ENCODE assay signal across 30 cellular contexts in the genomic region with DNA sequence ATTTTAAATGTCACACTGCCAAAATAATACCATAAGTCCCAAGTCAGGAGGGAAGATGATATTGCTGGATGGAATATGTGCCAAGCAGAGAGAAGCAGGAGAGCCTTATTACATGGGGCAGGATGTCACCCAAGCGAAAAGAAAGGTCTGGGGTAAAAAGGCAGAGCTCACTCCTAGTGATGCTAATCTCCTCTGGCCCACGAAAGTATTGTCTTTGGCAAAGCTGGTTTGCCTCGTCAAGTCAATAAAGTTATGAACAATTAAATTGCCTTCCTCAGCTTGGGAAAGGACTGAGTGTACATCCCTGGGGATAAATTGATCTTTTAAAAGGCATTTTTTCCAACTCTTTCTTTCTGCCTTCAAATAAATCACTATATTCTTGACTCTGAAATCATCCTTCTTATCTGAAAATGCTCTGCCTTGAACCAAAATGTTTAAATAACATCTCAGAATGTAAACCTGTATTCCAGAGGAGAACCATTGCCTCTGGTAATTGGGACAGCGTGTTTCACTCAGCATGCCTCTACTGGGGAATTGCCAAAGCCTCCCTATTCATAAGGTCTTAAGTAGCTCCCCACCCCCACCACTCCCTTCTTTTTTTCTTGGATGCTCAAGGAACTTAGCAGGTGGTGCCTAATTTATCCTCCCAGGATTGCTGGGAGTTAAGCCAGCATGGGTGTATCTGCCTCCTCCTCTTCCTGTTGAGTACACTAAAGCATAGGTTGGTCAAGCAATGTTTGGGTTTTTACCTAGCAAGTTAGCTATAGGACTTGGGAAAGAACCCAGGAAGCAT.
DNase-seq lines count a peak whose midpoint lies in the region; ATAC-seq and TF ChIP-seq lines count a peak whose summit lies in the region.
"Had no signal": no experiment of that assay in that cellular context is flagged by ENCODE, and none has a peak within 500 bp of the region (broad histone marks: within the 10 kb centered on the region; RNA-seq: fewer than 3 reads in every experiment).

No MANE protein-coding gene starts in this region.

- no peak overlapping the region for H3K18ac ChIP-seq in mesendoderm (ENCODE audit: low read length)

- H2BK120ac ChIP-seq in mesendoderm (ENCODE audit: low read depth, low read length) = no peak overlapping the region

- WGBS in mesendoderm (ENCODE audit: extremely low coverage, insufficient coverage, low lambda C conversion rate) = no CpG with 5 or more reads among the region's 4 CpGs

- H3K27ac Mint-ChIP-seq in activated CD8-positive, alpha-beta T cell treated with anti-CD3 and anti-CD28 coated beads, Interleukin-2, amount 10 ng/mL, durations not matched to agents 7 days and 5 days = no peak overlapping the region
- H3K27ac Mint-ChIP-seq: CD4-positive, alpha-beta memory T cell had no signal

- no peak overlapping the region for H3K4me3 ChIP-seq in mesendoderm (ENCODE audit: low read length)
- H3K4me3 ChIP-seq: BLaER1, GM23248, HAP-1, K562, MG63, Peyer's patch, SJSA1 had no signal

- no peak for ATAC-seq in activated CD8-positive, alpha-beta T cell treated with anti-CD3 and anti-CD28 coated beads, Interleukin-2, amount 10 ng/mL, durations not matched to agents 7 days and 5 days
- no peak for ATAC-seq in GM18907 (IDR thresholded peaks at IDR 0.05; ENCODE audit: unreplicated experiment)
- ATAC-seq: HepG2, K562 had no signal

- H3K27me3 Mint-ChIP-seq in activated CD8-positive, alpha-beta T cell treated with anti-CD3 and anti-CD28 coated beads, Interleukin-2, amount 10 ng/mL, durations not matched to agents 7 days and 5 days (ENCODE audit: low read depth) = peaks cover 5% of the 10 kb centered on the region
- H3K27me3 Mint-ChIP-seq: CD4-positive, alpha-beta memory T cell had no signal

- H3K56ac ChIP-seq in mesendoderm (ENCODE audit: low read length) = no peak overlapping the region

- H3K4me1 Mint-ChIP-seq in activated CD8-positive, alpha-beta T cell treated with anti-CD3 and anti-CD28 coated beads, Interleukin-2, amount 10 ng/mL, durations not matched to agents 7 days and 5 days (ENCODE audit: low read depth) = no peaks in the 10 kb centered on the region
- H3K4me1 Mint-ChIP-seq: CD4-positive, alpha-beta memory T cell had no signal

- POLR2A ChIA-PET in RWPE1 (lab: Yijun Ruan, JAX; ENCODE audit: low non-redundant PET) = no interaction called here
- POLR2A ChIA-PET in activated CD8-positive, alpha-beta T cell treated with anti-CD3 and anti-CD28 coated beads, Interleukin-2, amount 10 ng/mL, durations not matched to agents 7 days and 5 days (lab: Charles Lee) = no interaction called here

- H3K36me3 Mint-ChIP-seq in activated CD8-positive, alpha-beta T cell treated with anti-CD3 and anti-CD28 coated beads, Interleukin-2, amount 10 ng/mL, durations not matched to agents 7 days and 5 days (ENCODE audit: low read depth) = no peaks in the 10 kb centered on the region
- H3K36me3 Mint-ChIP-seq: CD4-positive, alpha-beta memory T cell had no signal

- no peaks in the 10 kb centered on the region for H3K79me2 ChIP-seq in mesendoderm (ENCODE audit: control insufficient read depth, insufficient read depth, low read length)

- H3K4me1 ChIP-seq in mesendoderm (ENCODE audit: control insufficient read depth, low read depth, low read length) = peaks cover 2% of the 10 kb centered on the region
- H3K4me1 ChIP-seq: BLaER1, Caco-2, HAP-1, Peyer's patch, SJSA1 had no signal

- no peak overlapping the region for H3K23ac ChIP-seq in mesendoderm (ENCODE audit: low read length)

- no peak overlapping the region for H3K4me2 ChIP-seq in mesendoderm (ENCODE audit: low read length)
- H3K4me2 ChIP-seq: BLaER1 had no signal

- DNase-seq in DMS 273 (lab: John Stamatoyannopoulos, UW; ENCODE audit: unreplicated experiment) (peak; percentile 1), DMS 273 treated with DMSO at 0.1 percent for 48 hours (lab: John Stamatoyannopoulos, UW) (no peak), NCI-H82 (lab: John Stamatoyannopoulos, UW) (peak; percentile 76), mesendoderm (peak; percentile 13), RWPE1 (ENCODE audit: low spot score) (no peak)
- DNase-seq in activated CD4-positive, CD25-positive, alpha-beta regulatory T cell treated with anti-CD3 and anti-CD28 coated beads, Interleukin-2, amount 50 U/mL, for 72 hours = no peak
- DNase-seq in activated CD8-positive, alpha-beta T cell treated with anti-CD3 and anti-CD28 coated beads, Interleukin-2, amount 10 ng/mL, durations not matched to agents 7 days and 5 days = no peak
- DNase-seq: ACHN; Caco-2; CD4-positive, alpha-beta memory T cell; DMS53; EL; GM23248; MG63; NCI-H1417 treated with DMSO at 0.1 percent for 48 hours; NCI-H187; NCI-H2107; NCI-H2227 treated with DMSO at 0.1 percent for 48 hours; NCI-H526; NK-92 treated with Interleukin-12 subunit alpha and Interleukin-12 subunit beta, amount 100 ng/mL, for 24 hours; Peyer's patch; T-helper 1 cell had no signal

- CTCF ChIA-PET in RWPE1 (lab: Yijun Ruan, JAX) = no interaction called here
- CTCF ChIA-PET in activated CD8-positive, alpha-beta T cell treated with anti-CD3 and anti-CD28 coated beads, Interleukin-2, amount 10 ng/mL, durations not matched to agents 7 days and 5 days (lab: Charles Lee) = no interaction called here

- no peak overlapping the region for H3K4me3 Mint-ChIP-seq in activated CD8-positive, alpha-beta T cell treated with anti-CD3 and anti-CD28 coated beads, Interleukin-2, amount 10 ng/mL, durations not matched to agents 7 days and 5 days
- H3K4me3 Mint-ChIP-seq: CD4-positive, alpha-beta memory T cell had no signal

- H2BK15ac ChIP-seq in mesendoderm (replicated peaks; ENCODE audit: low read depth) = no peak overlapping the region

- H2AK5ac ChIP-seq in mesendoderm (ENCODE audit: low read length) = no peak overlapping the region

- no peaks in the 10 kb centered on the region for H3K27me3 ChIP-seq in mesendoderm (ENCODE audit: insufficient read depth, low read length, poor library complexity)
- H3K27me3 ChIP-seq: BLaER1, MG63, Peyer's patch, SJSA1 had no signal

- no peaks in the 10 kb centered on the region for H3K79me1 ChIP-seq in mesendoderm (ENCODE audit: low read length)

- no peak overlapping the region for H3K9ac ChIP-seq in mesendoderm (ENCODE audit: low read length)
- H3K9ac ChIP-seq: BLaER1, GM23248 had no signal

- H4K5ac ChIP-seq in mesendoderm (ENCODE audit: low read length) = no peak overlapping the region

- TF ChIP-seq CTCF in RWPE1 (conservative IDR thresholded peaks at IDR 0.05; ENCODE audit: low read depth) = no peak

- no peaks in the 10 kb centered on the region for H3K9me3 Mint-ChIP-seq in activated CD8-positive, alpha-beta T cell treated with anti-CD3 and anti-CD28 coated beads, Interleukin-2, amount 10 ng/mL, durations not matched to agents 7 days and 5 days (ENCODE audit: insufficient read depth)
- H3K9me3 Mint-ChIP-seq: CD4-positive, alpha-beta memory T cell had no signal

- no peak overlapping the region for H3K27ac ChIP-seq in mesendoderm (ENCODE audit: low read depth, low read length)
- no peak overlapping the region for H3K27ac ChIP-seq in RWPE1
- H3K27ac ChIP-seq: 22Rv1, BLaER1, GM23248, HL-60, Peyer's patch, SJSA1 had no signal

- no peak overlapping the region for H4K8ac ChIP-seq in mesendoderm (ENCODE audit: low read depth, low read length)

- no peak overlapping the region for H3K4ac ChIP-seq in mesendoderm (ENCODE audit: low read depth, low read length)

- H3K36me3 ChIP-seq in mesendoderm (ENCODE audit: control insufficient read depth, insufficient read depth, low read length) = no peaks in the 10 kb centered on the region
- H3K36me3 ChIP-seq: BLaER1, HAP-1, MG63, Peyer's patch, SJSA1 had no signal

- no peak overlapping the region for H2BK5ac ChIP-seq in mesendoderm (ENCODE audit: low read length)

Comparison
In these comparisons a context has a peak if more than half of its experiments do, and no peak if none do; other contexts are left out.
1. DNase-seq: peak in DMS 273 (single experiment), NCI-H82 (single experiment) and mesendoderm (single experiment); none in DMS 273 treated with DMSO at 0.1 percent for 48 hours (single experiment), RWPE1 (single experiment), activated CD4-positive, CD25-positive, alpha-beta regulatory T cell treated with anti-CD3 and anti-CD28 coated beads, Interleukin-2, amount 50 U/mL, for 72 hours (single experiment) and activated CD8-positive, alpha-beta T cell treated with anti-CD3 and anti-CD28 coated beads, Interleukin-2, amount 10 ng/mL, durations not matched to agents 7 days and 5 days (single experiment).